Comparison of ENCODE assay signal across 1 cellular context in genomic region chr2:75729861-75730260, GRCh38.
TF ChIP-seq lines count a peak whose summit lies in the region.

No MANE protein-coding gene starts in this region.

TF ChIP-seq in K562, 482 proteins besides CTCF, POLR2A, EP300 and RAD21 (continued from another document):
- TF ChIP-seq BCLAF1 (IDR thresholded peaks at IDR 0.05; ENCODE audit: borderline replicate concordance in 1 of 2, control insufficient read depth in 1 of 2, low read depth in 2 of 2, low read length in 1 of 2) (no peak), ZNF282 (CRISPR knock-in tag; IDR thresholded peaks at IDR 0.05) (no peak), NFRKB (IDR thresholded peaks at IDR 0.05; ENCODE audit: low read depth) (no peak), TAF15 (IDR thresholded peaks at IDR 0.05; ENCODE audit: low read depth, low read length) (no peak), BACH1 (tag; IDR thresholded peaks at IDR 0.05) (no peak), POLR2AphosphoS2 (IDR thresholded peaks at IDR 0.05; ENCODE audit: low read length) (no peak), SP2 (IDR thresholded peaks at IDR 0.05; ENCODE audit: extremely low read depth, low read depth, low read length, poor library complexity, severe bottlenecking) (no peak), PREB (CRISPR knock-in tag; IDR thresholded peaks at IDR 0.05) (no peak), GABPA (tag; conservative IDR thresholded peaks at IDR 0.05; ENCODE audit: low read depth) (no peak), HNRNPL (IDR thresholded peaks at IDR 0.05; ENCODE audit: low read depth, low read length) (no peak), ZNF134 (CRISPR knock-in tag; conservative IDR thresholded peaks at IDR 0.05) (no peak), FOXP1 (CRISPR knock-in tag; IDR thresholded peaks at IDR 0.05) (no peak)
- TF ChIP-seq, protein P1, sequence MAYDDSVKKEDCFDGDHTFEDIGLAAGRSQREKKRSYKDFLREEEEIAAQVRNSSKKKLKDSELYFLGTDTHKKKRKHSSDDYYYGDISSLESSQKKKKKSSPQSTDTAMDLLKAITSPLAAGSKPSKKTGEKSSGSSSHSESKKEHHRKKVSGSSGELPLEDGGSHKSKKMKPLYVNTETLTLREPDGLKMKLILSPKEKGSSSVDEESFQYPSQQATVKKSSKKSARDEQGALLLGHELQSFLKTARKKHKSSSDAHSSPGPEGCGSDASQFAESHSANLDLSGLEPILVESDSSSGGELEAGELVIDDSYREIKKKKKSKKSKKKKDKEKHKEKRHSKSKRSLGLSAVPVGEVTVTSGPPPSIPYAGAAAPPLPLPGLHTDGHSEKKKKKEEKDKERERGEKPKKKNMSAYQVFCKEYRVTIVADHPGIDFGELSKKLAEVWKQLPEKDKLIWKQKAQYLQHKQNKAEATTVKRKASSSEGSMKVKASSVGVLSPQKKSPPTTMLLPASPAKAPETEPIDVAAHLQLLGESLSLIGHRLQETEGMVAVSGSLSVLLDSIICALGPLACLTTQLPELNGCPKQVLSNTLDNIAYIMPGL (CRISPR knock-in tag; IDR thresholded peaks at IDR 0.05), result no peak
